25 cellular contexts compared by ENCODE assay signal in the genomic region with DNA sequence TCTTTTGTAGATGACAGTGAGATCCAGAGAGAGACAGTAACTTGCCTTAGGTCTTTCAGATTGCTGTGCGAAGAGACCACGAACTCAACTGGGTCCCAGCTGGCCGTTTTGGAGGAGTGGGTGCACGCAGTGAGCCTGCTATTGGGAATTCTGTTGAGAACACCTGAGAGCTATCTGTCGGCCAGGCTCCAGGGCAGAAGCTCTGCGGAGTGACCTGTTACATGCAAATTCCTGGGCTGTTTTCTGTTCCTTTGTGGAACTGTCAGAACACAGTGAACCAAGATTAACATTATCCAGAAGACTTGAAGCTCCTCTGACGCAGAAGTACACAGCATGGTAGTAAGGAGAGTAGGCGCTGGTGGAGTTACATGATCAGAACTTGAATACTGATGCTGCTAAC.
"Had no signal": no experiment of that assay in that cellular context is flagged by ENCODE, and none has a peak within 500 bp of the region (broad histone marks: within the 10 kb centered on the region; RNA-seq: fewer than 3 reads in every experiment).

No MANE protein-coding gene starts in this region.

- H3K36me3 ChIP-seq: neural progenitor cell, ovary, right lobe of liver, suprapubic skin, tibial nerve, uterus had no signal

- H2AFZ ChIP-seq: neural progenitor cell, parathyroid adenoma had no signal

- H3K4me2 ChIP-seq: neural progenitor cell had no signal

- H3K4me1 ChIP-seq: psoas muscle, tibial nerve, uterus had no signal

- H3K79me2 ChIP-seq: parathyroid adenoma had no signal

- H3K27ac ChIP-seq: neural progenitor cell, ovary, parathyroid adenoma, psoas muscle, right lobe of liver, sigmoid colon, suprapubic skin, testis, tibial nerve, uterus had no signal

- ATAC-seq: naive thymus-derived CD4-positive, alpha-beta T cell; natural killer cell; psoas muscle; stimulated activated effector memory CD8-positive, alpha-beta T cell treated with anti-CD3 and anti-CD28 coated beads, Interleukin-12 subunit alpha, Interleukin-12 subunit beta, amount 100 ng/mL, for 72 hours; stimulated activated naive B cell treated with anti-CD40 and anti-IgM and Interleukin-4, amounts not matched to agents 10 μg/mL and 1 μg/mL and 100 μg/mL, for 72 hours; stimulated activated naive CD8-positive, alpha-beta T cell treated with anti-CD3 and anti-CD28 coated beads, Interleukin-15, amount 100 ng/mL, for 72 hours had no signal

- H3K9me3 ChIP-seq: ovary, psoas muscle, right lobe of liver, sigmoid colon, suprapubic skin, testis, tibial nerve, uterus had no signal

- H3K27me3 ChIP-seq: neural progenitor cell, ovary, right lobe of liver, sigmoid colon, suprapubic skin, testis, tibial nerve, uterus had no signal

- H3K9ac ChIP-seq: neural progenitor cell, parathyroid adenoma had no signal

- DNase-seq: naive thymus-derived CD4-positive, alpha-beta T cell; natural killer cell; occipital lobe; ovary; posterior cingulate gyrus; psoas muscle; right cardiac atrium; right lobe of liver; sigmoid colon; small intestine; stimulated activated CD4-positive, alpha-beta T cell treated with anti-CD3 and anti-CD28 coated beads, Interleukin-15, amount 100 ng/mL, for 24 hours; stimulated activated CD4-positive, alpha-beta T cell treated with anti-CD3 and anti-CD28 coated beads, Interleukin-2, amount 100 ng/mL, for 24 hours; stimulated activated CD4-positive, alpha-beta T cell treated with anti-CD3 and anti-CD28 coated beads, Interleukin-2, amount 100 ng/mL, for 48 hours; stimulated activated CD4-positive, alpha-beta T cell treated with anti-CD3 and anti-CD28 coated beads, Interleukin-4, amount 100 ng/mL, for 24 hours; stimulated activated naive B cell treated with anti-CD40 and anti-IgM and Interleukin-4, amounts not matched to agents 10 μg/mL and 1 μg/mL and 100 μg/mL, for 72 hours; stimulated activated naive CD4-positive, alpha-beta T cell treated with Interleukin-2 at 50 U/mL for 16 hours; stimulated activated naive CD8-positive, alpha-beta T cell treated with anti-CD3 and anti-CD28 coated beads, Interleukin-15, amount 100 ng/mL, for 72 hours; substantia nigra; testis; uterus had no signal

- H3K4me3 ChIP-seq: neural progenitor cell, ovary, psoas muscle, right lobe of liver, sigmoid colon, suprapubic skin, testis, tibial nerve, uterus had no signal
